In the genomic region with DNA sequence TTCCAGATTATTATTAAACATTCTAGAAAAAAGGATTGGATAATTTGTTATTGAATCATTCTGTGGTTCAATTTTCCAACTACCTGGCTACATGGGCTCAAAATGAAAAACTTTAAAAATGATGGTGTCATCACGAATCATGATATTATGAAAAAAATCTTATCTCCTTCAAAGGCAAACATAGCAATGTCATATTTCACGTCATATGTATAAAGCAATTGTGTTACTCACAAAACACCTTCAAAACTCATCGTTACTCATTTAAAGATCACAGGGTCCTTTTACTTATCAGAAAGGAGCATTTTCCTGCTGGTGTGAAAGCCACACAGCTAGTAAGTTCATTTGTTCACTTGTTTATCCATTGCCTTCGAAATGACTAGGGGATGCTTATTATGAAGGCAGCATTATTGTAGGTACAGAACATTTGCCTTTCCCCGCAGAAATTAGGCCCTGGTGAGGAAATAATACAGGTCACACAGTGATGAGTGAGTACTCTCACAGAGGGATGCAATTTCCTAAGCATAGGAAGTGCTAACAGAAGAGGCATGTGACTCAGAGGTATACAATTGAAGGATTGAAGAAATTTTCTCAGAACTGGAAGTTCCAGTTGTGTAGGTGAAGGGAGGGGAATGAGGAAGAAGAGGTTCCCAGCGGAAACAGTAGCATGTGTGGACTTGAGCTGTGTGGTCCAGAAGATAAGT, we compare ENCODE assay signal across 17 cellular contexts.
DNase-seq lines count a peak whose midpoint lies in the region; ATAC-seq, FAIRE-seq and TF ChIP-seq lines count a peak whose summit lies in the region.
"Had no signal": no experiment of that assay in that cellular context is flagged by ENCODE, and none has a peak within 500 bp of the region (broad histone marks: within the 10 kb centered on the region; RNA-seq: fewer than 3 reads in every experiment).

No MANE protein-coding gene starts in this region.

- no peaks in the 10 kb centered on the region for H3K9me3 ChIP-seq in GM12878 (replicated peaks; ENCODE audit: control insufficient read depth, insufficient read depth, low read length)
- no peaks in the 10 kb centered on the region for H3K9me3 ChIP-seq in thyroid gland

- TF ChIP-seq CTCF in AG10803 (conservative IDR thresholded peaks at IDR 0.05; ENCODE audit: low read length) (no peak), GM12878 (IDR thresholded peaks at IDR 0.05 in 2 of 3, conservative IDR thresholded peaks at IDR 0.05 in 1 of 3; ENCODE audit: control insufficient read depth in 2 of 3, extremely low read depth in 1 of 3, insufficient read depth in 1 of 3, low read depth in 3 of 3, low read length in 3 of 3) (no peak), thyroid gland (IDR thresholded peaks at IDR 0.05) (no peak)

- in situ Hi-C loops in GM12878 (cut with MboI): no loop called here

- H3K4me2 ChIP-seq in GM12878 (ENCODE audit: control insufficient read depth, insufficient read depth): no peak overlapping the region

- no peak overlapping the region for H3K9ac ChIP-seq in GM12878 (ENCODE audit: control insufficient read depth, insufficient read depth, low read length)

- TF ChIP-seq POLR2A in GM12878 (IDR thresholded peaks at IDR 0.05; ENCODE audit: low read depth, low read length): no peak
- TF ChIP-seq POLR2A in thyroid gland (IDR thresholded peaks at IDR 0.05): no peak

- POLR2A ChIA-PET in GM12878 (lab: Charles Lee): no interaction called here

- H3K79me2 ChIP-seq in GM12878 (ENCODE audit: control insufficient read depth, insufficient read depth, low read length): no peaks in the 10 kb centered on the region

- no peak for FAIRE-seq in GM12878 (lab: Jason Lieb, UNC)

- no peak for TF ChIP-seq EP300 in GM12878 (IDR thresholded peaks at IDR 0.05; ENCODE audit: borderline replicate concordance in 1 of 2, control insufficient read depth in 1 of 2, low read depth in 2 of 2, low read length in 2 of 2)

- no peak for TF ChIP-seq RAD21 in GM12878 (IDR thresholded peaks at IDR 0.05; ENCODE audit: insufficient read depth, low read depth, low read length)

- H3K4me3 ChIP-seq in AG10803 (ENCODE audit: low read length): no peak overlapping the region
- no peak overlapping the region for H3K4me3 ChIP-seq in GM12878
- H3K4me3 ChIP-seq in thyroid gland (replicated peaks in 1 of 3): no peak overlapping the region
- H3K4me3 ChIP-seq: spleen had no signal

- WGBS in GM12878 (ENCODE audit: insufficient coverage, insufficient replicate concordance, low lambda C conversion rate, missing lambda C conversion rate): 17% methylated on average over 6 of the region's 6 CpGs
- 86 to 90% methylated on average over 6 of the region's 6 CpGs for WGBS in thyroid gland, 2 donors

- no peaks in the 10 kb centered on the region for H3K36me3 ChIP-seq in GM12878 (ENCODE audit: control insufficient read depth in 2 of 2, insufficient read depth in 2 of 2, low read length in 1 of 2)
- H3K36me3 ChIP-seq in thyroid gland: no peaks in the 10 kb centered on the region
- H3K36me3 ChIP-seq: spleen had no signal

- ATAC-seq in GM12878 (peak; percentile 11; the same call in 1 of the 3 replicates), GM18519 (IDR thresholded peaks at IDR 0.05; ENCODE audit: low FRiP score, unreplicated experiment) (no peak)
- ATAC-seq: Right ventricle myocardium inferior; stimulated activated naive CD8-positive, alpha-beta T cell treated with anti-CD3 and anti-CD28 coated beads, Interleukin-15, amount 100 ng/mL, for 72 hours had no signal

- H4K20me1 ChIP-seq in GM12878 (ENCODE audit: control insufficient read depth, insufficient read depth): no peaks in the 10 kb centered on the region

- CTCF ChIA-PET in GM12878 (lab: Yijun Ruan, JAX): no interaction called here

- H3K4me1 ChIP-seq in GM12878 (ENCODE audit: control insufficient read depth, insufficient read depth, low read length) (no peaks in the 10 kb centered on the region), thyroid gland (no peaks in the 10 kb centered on the region)
- H3K4me1 ChIP-seq: spleen had no signal

- RAD21 ChIA-PET in GM12878 (lab: Charles Lee; ENCODE audit: unreplicated experiment): no interaction called here

- BruUV-seq in GM12878 (replicated peaks; lab: Mats Ljungman, UMichigan): no TSS peak

- SMC1A ChIA-PET in GM12878 (lab: Charles Lee; ENCODE audit: uncharacterized antibody, unreplicated experiment): interaction anchor here (0.7 kb wide), 1 partner anchor 89 kb away, joined by 3 read pairs; no protein-coding TSS in a partner anchor

- intact Hi-C loops in GM12878 (cut with micrococcal nuclease; ENCODE audit: unreplicated experiment) (no loop called here), thyroid gland (cut with DNase I) (no loop called here)

- peak; percentile 30 for DNase-seq in AG10803 (ENCODE audit: low read depth)
- peak; percentile 73 for DNase-seq in HT1080 (ENCODE audit: low read depth)
- DNase-seq in GM12878 (ENCODE audit: low read depth, low spot score): no peak
- DNase-seq in hepatic stellate cell (ENCODE audit: low spot score): peak; percentile 5
- DNase-seq in NCI-H345 treated with DMSO at 0.1 percent for 48 hours (lab: John Stamatoyannopoulos, UW; ENCODE audit: unreplicated experiment): no peak
- DNase-seq in activated gamma-delta T cell treated with Interleukin-2 at 50 U/mL for 16 hours: no peak
- no peak for DNase-seq in thyroid gland
- DNase-seq: activated CD4-positive, alpha-beta memory T cell treated with anti-CD3 and anti-CD28 coated beads, Interleukin-2, amount 10 ng/mL, durations not matched to agents 7 days and 5 days; anterior cingulate cortex; NCI-H2029; NCI-H774; spleen; stimulated activated naive CD8-positive, alpha-beta T cell treated with anti-CD3 and anti-CD28 coated beads, Interleukin-15, amount 100 ng/mL, for 72 hours; T-helper 9 cell had no signal

- no peak overlapping the region for H2AFZ ChIP-seq in GM12878 (ENCODE audit: control insufficient read depth, low read depth, low read length)

- H3K27ac ChIP-seq in GM12878 (ENCODE audit: control insufficient read depth, insufficient read depth): no peak overlapping the region
- H3K27ac ChIP-seq in thyroid gland: no peak overlapping the region
- H3K27ac ChIP-seq: HL-60, spleen had no signal

- no peaks in the 10 kb centered on the region for H3K27me3 ChIP-seq in GM12878 (replicated peaks in 1 of 2; ENCODE audit: control insufficient read depth in 2 of 2, insufficient read depth in 2 of 2, low read length in 1 of 2)
- no peaks in the 10 kb centered on the region for H3K27me3 ChIP-seq in thyroid gland
- H3K27me3 ChIP-seq: spleen had no signal

TF ChIP-seq in GM12878, 131 proteins besides CTCF, POLR2A, EP300 and RAD21:
- TF ChIP-seq IKZF2 (IDR thresholded peaks at IDR 0.05) (no peak), GABPA (IDR thresholded peaks at IDR 0.05; ENCODE audit: low read depth) (no peak), ASH2L (IDR thresholded peaks at IDR 0.05; ENCODE audit: borderline replicate concordance, low read depth) (no peak), HCFC1 (IDR thresholded peaks at IDR 0.05; ENCODE audit: low read length) (no peak), SUPT20H (IDR thresholded peaks at IDR 0.05; ENCODE audit: borderline replicate concordance, control insufficient read depth, low read depth, low read length) (no peak), STAT1 (conservative IDR thresholded peaks at IDR 0.05) (no peak), NR2F1 (conservative IDR thresholded peaks at IDR 0.05) (no peak), SMAD1 (IDR thresholded peaks at IDR 0.05; ENCODE audit: low read depth, partially characterized antibody) (no peak), MTA3 (IDR thresholded peaks at IDR 0.05; ENCODE audit: borderline replicate concordance, low read length) (no peak)
- TF ChIP-seq, protein P1, sequence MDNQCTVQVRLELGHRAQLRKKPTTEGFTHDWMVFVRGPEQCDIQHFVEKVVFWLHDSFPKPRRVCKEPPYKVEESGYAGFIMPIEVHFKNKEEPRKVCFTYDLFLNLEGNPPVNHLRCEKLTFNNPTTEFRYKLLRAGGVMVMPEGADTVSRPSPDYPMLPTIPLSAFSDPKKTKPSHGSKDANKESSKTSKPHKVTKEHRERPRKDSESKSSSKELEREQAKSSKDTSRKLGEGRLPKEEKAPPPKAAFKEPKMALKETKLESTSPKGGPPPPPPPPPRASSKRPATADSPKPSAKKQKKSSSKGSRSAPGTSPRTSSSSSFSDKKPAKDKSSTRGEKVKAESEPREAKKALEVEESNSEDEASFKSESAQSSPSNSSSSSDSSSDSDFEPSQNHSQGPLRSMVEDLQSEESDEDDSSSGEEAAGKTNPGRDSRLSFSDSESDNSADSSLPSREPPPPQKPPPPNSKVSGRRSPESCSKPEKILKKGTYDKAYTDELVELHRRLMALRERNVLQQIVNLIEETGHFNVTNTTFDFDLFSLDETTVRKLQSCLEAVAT (IDR thresholded peaks at IDR 0.05): no peak
- TF ChIP-seq, protein P2, sequence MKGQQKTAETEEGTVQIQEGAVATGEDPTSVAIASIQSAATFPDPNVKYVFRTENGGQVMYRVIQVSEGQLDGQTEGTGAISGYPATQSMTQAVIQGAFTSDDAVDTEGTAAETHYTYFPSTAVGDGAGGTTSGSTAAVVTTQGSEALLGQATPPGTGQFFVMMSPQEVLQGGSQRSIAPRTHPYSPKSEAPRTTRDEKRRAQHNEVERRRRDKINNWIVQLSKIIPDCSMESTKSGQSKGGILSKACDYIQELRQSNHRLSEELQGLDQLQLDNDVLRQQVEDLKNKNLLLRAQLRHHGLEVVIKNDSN (IDR thresholded peaks at IDR 0.05; ENCODE audit: borderline replicate concordance, extremely low read length, insufficient read depth, low read depth, low read length): no peak
TF ChIP-seq in GM12878: peak in this region for 0.

Comparison
In these comparisons a context has a peak if more than half of its experiments do, and no peak if none do; other contexts are left out.
1. DNase-seq: peak in AG10803 (single experiment), HT1080 (single experiment) and hepatic stellate cell (single experiment); none in GM12878 (single experiment), NCI-H345 treated with DMSO at 0.1 percent for 48 hours (single experiment), activated gamma-delta T cell treated with Interleukin-2 at 50 U/mL for 16 hours (single experiment) and thyroid gland (0 of 2).